In genomic region chr20:62413896-62414481, GRCh38 we compare ENCODE assay signal across 17 cellular contexts. TPM values are rescaled to one million over a fixed set of nuclear protein-coding genes. Genes with fewer than 3 reads are reported as not detected.
A peak's percentile ranks its signal among the peaks of the same experiment; 100 is the strongest.
DNase-seq lines count a peak whose midpoint lies in the region; ATAC-seq, FAIRE-seq and TF ChIP-seq lines count a peak whose summit lies in the region.
"Had no signal": no experiment of that assay in that cellular context is flagged by ENCODE, and none has a peak within 500 bp of the region (broad histone marks: within the 10 kb centered on the region; RNA-seq: fewer than 3 reads in every experiment).

No MANE protein-coding gene starts in this region.

- H3K4me2 ChIP-seq in A549: no peak overlapping the region

- WGBS in A549 (ENCODE audit: missing lambda C conversion rate): 64% methylated on average over 15 of the region's 22 CpGs

- H3K27me3 Mint-ChIP-seq in T-cell: no peaks in the 10 kb centered on the region

- no peak for FAIRE-seq in A549 (lab: Jason Lieb, UNC)
- FAIRE-seq: RCC 7860 had no signal

- H3K4me1 ChIP-seq in A549: peaks cover 9% of the 10 kb centered on the region; the same call in 1 of the 3 replicates
- H3K4me1 ChIP-seq in RWPE2 (ENCODE audit: insufficient read depth, poor library complexity, severe bottlenecking): no peaks in the 10 kb centered on the region
- no peaks in the 10 kb centered on the region for H3K4me1 ChIP-seq in foreskin keratinocyte
- peaks cover 12% of the 10 kb centered on the region for H3K4me1 ChIP-seq in upper lobe of right lung

- no peak for TF ChIP-seq RAD21 in A549 (conservative IDR thresholded peaks at IDR 0.05 in 1 of 2, IDR thresholded peaks at IDR 0.05 in 1 of 2)

- H3K27ac Mint-ChIP-seq in T-cell: no peak overlapping the region
- H3K27ac Mint-ChIP-seq: activated naive CD4-positive, alpha-beta T cell treated with anti-CD3 and anti-CD28 coated beads for 36 hours; progenitor cell of endocrine pancreas had no signal

- H3K36me3 ChIP-seq in RWPE2 (ENCODE audit: low read depth): no peaks in the 10 kb centered on the region
- H3K36me3 ChIP-seq in upper lobe of right lung: no peaks in the 10 kb centered on the region
- H3K36me3 ChIP-seq: esophagus squamous epithelium had no signal

- peaks cover 8 to 13% (median 11%) of the 10 kb centered on the region in 3 donors for H3K4me1 Mint-ChIP-seq in T-cell

- H3K27me3 ChIP-seq in RWPE2 (ENCODE audit: insufficient read depth, poor library complexity, severe bottlenecking): no peaks in the 10 kb centered on the region
- peaks cover 7% of the 10 kb centered on the region for H3K27me3 ChIP-seq in foreskin keratinocyte
- H3K27me3 ChIP-seq in upper lobe of right lung: no peaks in the 10 kb centered on the region

- intact Hi-C loops in upper lobe of right lung (cut with DNase I): no loop called here

- ATAC-seq in A549 (peak; percentile 45 to 80; a peak in 4 of 6 replicates), RWPE2 (ENCODE audit: low read depth) (peak; percentile 2; the same call in 1 of the 3 replicates), foreskin keratinocyte (no peak), T-cell (replicated peaks in 1 of 4) (no peak), upper lobe of right lung (no peak)

- H3K4me3 ChIP-seq in A549: no peak overlapping the region
- H3K4me3 ChIP-seq in RWPE2 (ENCODE audit: severe bottlenecking): no peak overlapping the region
- H3K4me3 ChIP-seq in upper lobe of right lung: no peak overlapping the region
- H3K4me3 ChIP-seq: esophagus squamous epithelium had no signal

- TF ChIP-seq CTCF in A549 (IDR thresholded peaks at IDR 0.05) (peak; percentile 26), GM12874 (IDR thresholded peaks at IDR 0.05; ENCODE audit: insufficient read depth, low read depth, low read length) (0 out of 2 replicates have a peak, but pooled peaks have one; percentile 20), RWPE2 (IDR thresholded peaks at IDR 0.05; ENCODE audit: poor library complexity, severe bottlenecking) (peak; percentile 38), foreskin keratinocyte (conservative IDR thresholded peaks at IDR 0.05) (peak; percentile 29), upper lobe of right lung (IDR thresholded peaks at IDR 0.05) (no peak)

- no peak for TF ChIP-seq EP300 in A549 (IDR thresholded peaks at IDR 0.05)

- no peak overlapping the region for H3K4me3 Mint-ChIP-seq in T-cell
- H3K4me3 Mint-ChIP-seq: activated naive CD4-positive, alpha-beta T cell treated with anti-CD3 and anti-CD28 coated beads for 36 hours had no signal

- no peaks in the 10 kb centered on the region for H3K9me3 ChIP-seq in A549
- no peaks in the 10 kb centered on the region for H3K9me3 ChIP-seq in RWPE2 (ENCODE audit: severe bottlenecking)
- H3K9me3 ChIP-seq in upper lobe of right lung: no peaks in the 10 kb centered on the region
- H3K9me3 ChIP-seq: esophagus squamous epithelium had no signal

- CTCF ChIA-PET in A549 (lab: Yijun Ruan, JAX): interaction anchor here (0.5 to 3.4 kb wide), 8 partner anchors 13 to 394 kb away, joined by 3 to 11 read pairs (median 3); no protein-coding TSS in a partner anchor
- CTCF ChIA-PET in T-cell (lab: Charles Lee): no interaction called here

- H3K27ac ChIP-seq in A549 (no peak overlapping the region), RWPE2 (ENCODE audit: poor library complexity, severe bottlenecking) (no peak overlapping the region), foreskin keratinocyte (no peak overlapping the region), upper lobe of right lung (no peak overlapping the region)
- H3K27ac ChIP-seq: esophagus squamous epithelium had no signal

- POLR2A ChIA-PET in A549 (lab: Yijun Ruan, JAX) (no interaction called here), T-cell (lab: Charles Lee) (no interaction called here)

- H3K36me3 Mint-ChIP-seq in T-cell: no peaks in the 10 kb centered on the region

- DNase-seq in A549 (ENCODE audit: low read depth in 1 of 2, low spot score in 1 of 2) (peak; percentile 46 to 47), RWPE2 (ENCODE audit: low spot score) (peak; percentile 87), foreskin keratinocyte (no peak), T-cell (no peak), upper lobe of right lung (no peak), HuH-7 (ENCODE audit: low spot score) (no peak), pons (ENCODE audit: low spot score) (no peak)
- DNase-seq: activated naive CD4-positive, alpha-beta T cell treated with anti-CD3 and anti-CD28 coated beads for 36 hours; esophagus squamous epithelium; GDM1; mesendoderm; stimulated activated CD4-positive, alpha-beta T cell treated with anti-CD3 and anti-CD28 coated beads, Interleukin-2, amount 100 ng/mL, for 24 hours had no signal

- H3K9me3 Mint-ChIP-seq in T-cell: no peaks in the 10 kb centered on the region
- H3K9me3 Mint-ChIP-seq: activated naive CD4-positive, alpha-beta T cell treated with anti-CD3 and anti-CD28 coated beads for 36 hours had no signal

- TF ChIP-seq POLR2A in A549 (IDR thresholded peaks at IDR 0.05; ENCODE audit: low read length): no peak

TF ChIP-seq in A549, 52 proteins besides CTCF, POLR2A, EP300 and RAD21:
- TF ChIP-seq HDAC2 (IDR thresholded peaks at IDR 0.05): no peak
- TF ChIP-seq CHD4 (IDR thresholded peaks at IDR 0.05; ENCODE audit: borderline replicate concordance): no peak
- no peak for TF ChIP-seq ZC3H11A (IDR thresholded peaks at IDR 0.05)
- no peak for TF ChIP-seq FOSB (CRISPR knock-in tag; IDR thresholded peaks at IDR 0.05)
TF ChIP-seq in A549: peak in this region for 0.

RNA-seq across cellular contexts. Expression of gene CABLES2, which starts 6.9 kb away (rescaled TPM):
- polyA plus RNA-seq in A549 (2011; rRNA removed): 3.9 and 5.0 TPM in 2 replicates
- 5.9 and 7.3 TPM in 2 replicates for polyA plus RNA-seq in A549 (2012; cell fraction: cytosol; rRNA removed)
- 9.4 and 10.5 TPM in 2 replicates for polyA plus RNA-seq in A549 (2012; cell fraction: nucleus; rRNA removed)
- 5.6 to 7.7 TPM (median 6.6 TPM) in 3 replicates for polyA plus RNA-seq in A549 (2017; fragmentation: RNase III; extraction: RNeasy Plus Mini Kit Qiagen cat#74134 plus additional on column Dnase treatment)
- polyA minus RNA-seq in A549 (2011; rRNA and poly(A)+ RNA removed): 6.1 and 7.1 TPM in 2 replicates
- 6.2 and 7.1 TPM in 2 replicates for total RNA-seq in foreskin keratinocyte
- polyA plus RNA-seq in foreskin keratinocyte: 5.7 and 5.8 TPM in 2 replicates
- 1 to 10 TPM; 4.3 to 6.8 (median 5.6) TPM for total RNA-seq in T-cell
- 4.1 TPM for total RNA-seq in upper lobe of right lung

RNA-seq across cellular contexts. Expression of gene RBBP8NL, which starts 13.3 kb away (rescaled TPM):
- polyA plus RNA-seq in A549 (2011; rRNA removed) (not detected in 2 replicates), A549 (2017; fragmentation: RNase III; extraction: RNeasy Plus Mini Kit Qiagen cat#74134 plus additional on column Dnase treatment) (not detected in 3 replicates), foreskin keratinocyte (not detected in 2 replicates)
- polyA plus RNA-seq in A549 (2012; cell fraction: cytosol; rRNA removed): not detected in 2 replicates
- not detected in 2 replicates for polyA plus RNA-seq in A549 (2012; cell fraction: nucleus; rRNA removed)
- not detected in 2 replicates for polyA minus RNA-seq in A549 (2011; rRNA and poly(A)+ RNA removed)
- total RNA-seq in foreskin keratinocyte (not detected in 2 replicates), T-cell (not detected), upper lobe of right lung (0.64 TPM)
- total RNA-seq: activated naive CD4-positive, alpha-beta T cell treated with anti-CD3 and anti-CD28 coated beads for 36 hours; cerebellum had no signal
- polyA plus RNA-seq: BJ had no signal

RNA-seq across cellular contexts. Expression of gene RPS21, which starts 27.1 kb away (rescaled TPM):
- 3,697 and 4,026 TPM in 2 replicates for polyA plus RNA-seq in A549 (2011; rRNA removed)
- 8,308 and 13,239 TPM in 2 replicates for polyA plus RNA-seq in A549 (2012; cell fraction: cytosol; rRNA removed)
- 5,168 and 6,855 TPM in 2 replicates for polyA plus RNA-seq in A549 (2012; cell fraction: nucleus; rRNA removed)
- 2,862 to 2,938 TPM (median 2,871 TPM) in 3 replicates for polyA plus RNA-seq in A549 (2017; fragmentation: RNase III; extraction: RNeasy Plus Mini Kit Qiagen cat#74134 plus additional on column Dnase treatment)
- 804 and 936 TPM in 2 replicates for polyA minus RNA-seq in A549 (2011; rRNA and poly(A)+ RNA removed)
- total RNA-seq in foreskin keratinocyte: 1,147 and 1,424 TPM in 2 replicates
- polyA plus RNA-seq in foreskin keratinocyte: 3,116 and 3,644 TPM in 2 replicates
- 1,000 to 10,000 TPM; 2,807 to 3,290 (median 3,085) TPM for total RNA-seq in T-cell
- total RNA-seq in upper lobe of right lung: 1,050 TPM

RNA-seq across cellular contexts. Expression of gene LAMA5, which starts 46.9 kb away (rescaled TPM):
- polyA plus RNA-seq in A549 (2011; rRNA removed) (20.4 and 31.6 TPM in 2 replicates), A549 (2017; fragmentation: RNase III; extraction: RNeasy Plus Mini Kit Qiagen cat#74134 plus additional on column Dnase treatment) (196 to 212 TPM (median 202 TPM) in 3 replicates), foreskin keratinocyte (62.3 and 75.3 TPM in 2 replicates)
- polyA plus RNA-seq in A549 (2012; cell fraction: cytosol; rRNA removed): 91.5 and 122 TPM in 2 replicates
- 829 and 950 TPM in 2 replicates for polyA plus RNA-seq in A549 (2012; cell fraction: nucleus; rRNA removed)
- 26.9 and 28.7 TPM in 2 replicates for polyA minus RNA-seq in A549 (2011; rRNA and poly(A)+ RNA removed)
- total RNA-seq in foreskin keratinocyte (72.6 and 87.7 TPM in 2 replicates), T-cell (1 to 10 TPM in 3 of 5 donors, under 1 TPM in 2; 0.48 to 4.3 (median 3.0) TPM), upper lobe of right lung (279 TPM)

Comparison
In these comparisons a context has a peak if more than half of its experiments do, and no peak if none do; other contexts are left out.
1. ATAC-seq: peak in A549 (2 of 2) and RWPE2 (single experiment); none in foreskin keratinocyte (single experiment), T-cell (0 of 4) and upper lobe of right lung (single experiment).
2. DNase-seq: peak in A549 (2 of 2) and RWPE2 (single experiment); none in foreskin keratinocyte (0 of 2), T-cell (0 of 34), upper lobe of right lung (single experiment), HuH-7 (single experiment) and pons (single experiment).